Comparison of ENCODE assay signal across 8 cellular contexts in the genomic region with DNA sequence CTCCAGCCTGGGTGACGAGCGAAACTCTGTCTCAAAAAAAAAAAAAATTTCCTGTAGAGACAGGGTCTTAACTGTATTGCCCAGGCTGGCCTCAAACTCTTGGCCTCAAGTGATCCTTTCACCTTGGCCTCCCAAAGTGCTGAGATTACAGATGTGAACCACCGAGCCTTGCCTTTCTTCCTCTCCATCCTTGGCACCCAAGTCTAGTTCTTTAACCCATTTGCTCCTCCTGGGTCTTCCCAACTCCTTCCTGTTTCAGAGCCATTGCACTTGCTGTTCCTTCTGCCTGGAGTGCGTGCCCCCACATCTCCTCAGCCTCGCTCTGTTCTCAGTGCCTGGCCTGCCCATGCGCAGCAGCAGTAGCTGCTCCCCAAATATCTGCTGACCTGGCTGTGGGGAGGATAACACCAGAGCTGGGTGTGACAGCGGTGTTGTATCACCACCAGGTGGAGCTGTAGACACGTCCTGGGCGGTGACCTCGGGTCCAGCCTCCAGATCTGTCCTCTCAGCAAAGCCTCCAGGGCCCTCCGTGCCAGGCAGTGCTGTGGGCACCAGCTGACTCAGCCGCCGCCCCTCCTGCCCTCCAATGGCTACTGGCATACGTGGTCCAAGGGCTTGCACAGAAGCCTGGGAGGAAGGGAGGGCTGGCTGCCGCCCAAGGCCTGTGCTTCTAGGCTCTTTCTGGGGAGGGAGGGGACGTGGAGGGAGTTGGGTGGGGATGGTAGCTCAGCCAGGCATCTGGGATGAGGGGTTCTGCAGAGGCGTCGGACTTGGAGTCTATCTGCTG. TPM values are rescaled to one million over a fixed set of nuclear protein-coding genes. Genes with fewer than 3 reads are reported as not detected.
DNase-seq lines count a peak whose midpoint lies in the region; ATAC-seq and TF ChIP-seq lines count a peak whose summit lies in the region.

No MANE protein-coding gene starts in this region.

- no peaks in the 10 kb centered on the region for H3K36me3 Mint-ChIP-seq in activated B cell treated with CpG ODN at 0.5 μM for 24 hours (ENCODE audit: low read depth)

- no peak overlapping the region for H3K4me3 Mint-ChIP-seq in activated B cell treated with CpG ODN at 0.5 μM for 24 hours

- no peaks in the 10 kb centered on the region for H3K9me3 Mint-ChIP-seq in activated B cell treated with CpG ODN at 0.5 μM for 24 hours

- intact Hi-C loops in activated B cell treated with CpG ODN at 0.5 μM for 24 hours (cut with micrococcal nuclease), result loop anchor here (1.0 to 5.0 kb wide), 6 partner anchors 43 to 194 kb away; partner anchors contain the start of gene TOB2

- peak; percentile 74 for ATAC-seq in HG02678 (IDR thresholded peaks at IDR 0.05; ENCODE audit: unreplicated experiment)
- peak; percentile 87 for ATAC-seq in activated B cell treated with CpG ODN at 0.5 μM for 24 hours (ENCODE audit: low read depth)
- ATAC-seq in HG03521 (IDR thresholded peaks at IDR 0.05; ENCODE audit: unreplicated experiment), result no peak

- peaks cover 37% of the 10 kb centered on the region for H3K4me1 Mint-ChIP-seq in activated B cell treated with CpG ODN at 0.5 μM for 24 hours

- no peaks in the 10 kb centered on the region for H3K27me3 Mint-ChIP-seq in activated B cell treated with CpG ODN at 0.5 μM for 24 hours

- in situ Hi-C loops in T47D (cut with HindIII; ENCODE audit: low pct_unique_long_range_greater_than_20kb, low sequenced_read_pairs), result no loop called here

- CTCF ChIA-PET in activated B cell treated with CpG ODN at 0.5 μM for 24 hours (lab: Charles Lee), result interaction anchor here (0.6 to 6.6 kb wide), 30 partner anchors 11 to 195 kb away, joined by 3 to 111 read pairs (median 5); partner anchors contain the start of genes ACO2, PHF5A, PMM1 and TEF

- TF ChIP-seq CTCF in activated B cell treated with CpG ODN at 0.5 μM for 24 hours (IDR thresholded peaks at IDR 0.05), result peak; percentile 33

- DNase-seq in GM03348 (ENCODE audit: low spot score) (peak; percentile 95), NCI-H2196 treated with DMSO at 0.1 percent for 48 hours (lab: John Stamatoyannopoulos, UW; ENCODE audit: unreplicated experiment) (peak; percentile 98), activated B cell treated with CpG ODN at 0.5 μM for 24 hours (peak; percentile 69), T47D (ENCODE audit: low read depth in 1 of 2, low spot score in 1 of 2) (peak; percentile 84 to 85), iPS-NIHi7 (ENCODE audit: extremely low spot score) (peak; percentile 98)
- DNase-seq in stimulated activated CD4-positive, alpha-beta T cell treated with anti-CD3 and anti-CD28 coated beads, Interleukin-12 subunit alpha, Interleukin-12 subunit beta, amount 100 ng/mL, for 24 hours (ENCODE audit: low read depth in 2 of 2), result peak; percentile 67 to 76

- peak overlapping the region; percentile 20 for H3K27ac Mint-ChIP-seq in activated B cell treated with CpG ODN at 0.5 μM for 24 hours

- POLR2A ChIA-PET in activated B cell treated with CpG ODN at 0.5 μM for 24 hours (lab: Charles Lee), result interaction anchor here (0.6 to 2.7 kb wide), 11 partner anchors 22 to 129 kb away, joined by 3 to 18 read pairs (median 6); partner anchors contain the start of genes ACO2, PHF5A and TEF

RNA-seq across cellular contexts. Expression of gene TEF, which starts 22.0 kb away (rescaled TPM):
- total RNA-seq in activated B cell treated with CpG ODN at 0.5 μM for 24 hours, result 5.1 and 5.2 TPM in 2 replicates

RNA-seq across cellular contexts. Expression of gene TOB2, which starts 42.9 kb away (rescaled TPM):
- total RNA-seq in activated B cell treated with CpG ODN at 0.5 μM for 24 hours, result 53.7 and 60.3 TPM in 2 replicates
